ENCODE assay signal across 8 cellular contexts in the genomic region with DNA sequence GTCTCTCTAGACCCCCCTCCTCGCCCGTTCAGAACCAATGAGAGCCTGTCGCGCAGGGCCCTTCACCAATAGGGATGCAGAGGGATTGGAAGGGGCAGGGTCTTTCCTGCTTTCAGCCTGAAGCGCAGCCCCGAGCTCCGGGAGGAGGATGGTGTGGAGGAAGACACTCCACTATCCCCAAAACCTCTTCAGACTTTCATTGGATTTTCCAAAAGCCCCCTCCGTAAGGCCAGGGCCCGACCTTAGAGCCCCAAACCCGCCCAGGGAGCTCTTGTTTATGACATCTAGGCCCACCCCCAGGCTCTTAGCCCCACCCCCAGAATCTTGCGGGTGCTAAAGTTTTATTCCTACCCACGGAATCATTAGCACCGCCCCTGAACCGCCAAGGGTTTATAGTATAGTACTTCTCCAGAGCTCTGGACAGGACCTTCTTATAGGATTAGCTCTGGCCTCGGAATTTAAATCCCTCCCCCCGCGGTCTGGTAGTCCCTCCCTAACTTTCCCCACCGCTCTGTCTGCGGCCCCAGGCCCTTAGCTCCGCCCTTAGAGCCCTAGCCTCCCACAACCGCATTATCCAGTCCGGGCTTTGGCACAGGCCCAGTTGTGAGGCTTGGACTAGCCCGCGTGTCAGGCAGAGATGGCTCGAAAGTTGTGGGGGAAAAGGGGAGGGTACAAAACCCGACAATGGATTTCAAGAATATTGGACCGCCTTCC. TPM values are rescaled to one million over a fixed set of nuclear protein-coding genes. Genes with fewer than 3 reads are reported as not detected.
DNase-seq lines count a peak whose midpoint lies in the region; ATAC-seq and TF ChIP-seq lines count a peak whose summit lies in the region.

No MANE protein-coding gene starts in this region.

- DNase-seq in Ammon's horn (ENCODE audit: low spot score) (peak; percentile 98), NCI-H1436 (lab: John Stamatoyannopoulos, UW) (peak; percentile 83), T-helper 22 cell (ENCODE audit: low read depth) (peak; percentile 61), astrocyte of the cerebellum (ENCODE audit: low read depth) (peak; percentile 68), hepatic stellate cell (ENCODE audit: low spot score) (peak; percentile 96), renal cortical epithelial cell (ENCODE audit: low read depth) (peak; percentile 59)

- H3K4me3 ChIP-seq in astrocyte of the cerebellum (ENCODE audit: low read depth, low read length): peak overlapping the region; percentile 43

- no peak for TF ChIP-seq CTCF in astrocyte of the cerebellum (IDR thresholded peaks at IDR 0.05; ENCODE audit: low read depth, low read length, missing control alignments)

- ATAC-seq in GM19397 (IDR thresholded peaks at IDR 0.05; ENCODE audit: unreplicated experiment) (peak; percentile 30), HG03469 (IDR thresholded peaks at IDR 0.05; ENCODE audit: unreplicated experiment) (no peak)

- in situ Hi-C loops in astrocyte of the cerebellum (cut with HindIII; ENCODE audit: low sequenced_read_pairs): loop anchor here (10.0 kb wide), 1 partner anchor 91 kb away; no protein-coding TSS in a partner anchor

RNA-seq across cellular contexts. Expression of a gene that starts 6.6 kb away (rescaled TPM):
- 47.4 and 61.3 TPM in 2 replicates for total RNA-seq in renal cortical epithelial cell

RNA-seq across cellular contexts. Expression of a gene that starts 22.2 kb away (rescaled TPM):
- 0.50 and 1.0 TPM in 2 replicates for total RNA-seq in renal cortical epithelial cell

RNA-seq across cellular contexts. Expression of a gene that starts 43.8 kb away (rescaled TPM):
- under 0.01 TPM in 1 of 2 replicates, not detected in the other for total RNA-seq in renal cortical epithelial cell

RNA-seq across cellular contexts. Expression of a gene that starts 46.0 kb away (rescaled TPM):
- total RNA-seq in renal cortical epithelial cell: 120 and 333 TPM in 2 replicates

RNA-seq across cellular contexts. Expression of a gene that starts 46.7 kb away (rescaled TPM):
- 10.9 and 24.1 TPM in 2 replicates for total RNA-seq in renal cortical epithelial cell
